ENCODE assay signal across 1 cellular context in the genomic region with DNA sequence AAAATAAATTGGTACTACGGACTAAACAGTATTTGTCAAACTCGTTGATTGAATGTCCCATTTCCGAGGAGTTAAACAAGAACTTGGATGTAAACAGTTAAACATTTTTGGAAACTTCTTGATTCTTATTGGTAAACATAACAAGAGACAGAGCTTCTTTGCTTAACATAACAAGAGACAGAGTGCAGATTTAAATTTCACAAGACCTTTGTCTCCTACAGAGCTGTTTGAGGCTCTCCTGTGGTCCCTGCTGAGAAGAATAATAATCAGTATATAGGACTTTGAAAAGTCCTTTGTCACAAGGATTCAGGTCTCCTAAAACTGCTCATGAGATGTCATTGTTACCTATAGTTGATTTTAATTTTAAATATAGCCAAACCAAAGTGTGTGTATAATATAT.
A peak's percentile ranks its signal among the peaks of the same experiment; 100 is the strongest.
TF ChIP-seq lines count a peak whose summit lies in the region.

No MANE protein-coding gene starts in this region.

TF ChIP-seq in H1, 55 proteins besides CTCF, POLR2A, EP300 and RAD21:
- no peak for TF ChIP-seq EZH2 (IDR thresholded peaks at IDR 0.05; ENCODE audit: low read depth, low read length, severe bottlenecking)
- TF ChIP-seq NANOG (IDR thresholded peaks at IDR 0.05; ENCODE audit: insufficient read depth, low read depth, low read length, poor library complexity, severe bottlenecking), result no peak
- peak; percentile 76 for TF ChIP-seq CEBPB (IDR thresholded peaks at IDR 0.05; ENCODE audit: low read depth, low read length)
- no peak for TF ChIP-seq SIRT6 (IDR thresholded peaks at IDR 0.05; ENCODE audit: low read length)
- no peak for TF ChIP-seq TAF1 (IDR thresholded peaks at IDR 0.05; ENCODE audit: low read depth, low read length)
- TF ChIP-seq CHD7 (IDR thresholded peaks at IDR 0.05; ENCODE audit: insufficient replicate concordance, low read length), result peak; percentile 77
- TF ChIP-seq SIN3A (conservative IDR thresholded peaks at IDR 0.05 in 1 of 2, IDR thresholded peaks at IDR 0.05 in 1 of 2; ENCODE audit: low read depth in 1 of 2, low read length in 2 of 2), result no peak
- TF ChIP-seq POU5F1 (IDR thresholded peaks at IDR 0.05; ENCODE audit: low read depth, low read length), result 0 out of 2 replicates have a peak, but pooled peaks have one; percentile 2
- TF ChIP-seq SRF (IDR thresholded peaks at IDR 0.05; ENCODE audit: low read depth, low read length), result no peak
- no peak for TF ChIP-seq HDAC6 (IDR thresholded peaks at IDR 0.05; ENCODE audit: low read depth, low read length)
- peak in 1 of 2 experiments; percentile 25 for TF ChIP-seq BCL11A (IDR thresholded peaks at IDR 0.05; ENCODE audit: low read depth in 2 of 2, low read length in 2 of 2)
- TF ChIP-seq KDM1A (IDR thresholded peaks at IDR 0.05; ENCODE audit: borderline replicate concordance, low read length), result no peak
